8 cellular contexts compared by ENCODE assay signal in genomic region chr13:48412881-48413351, GRCh38. TPM values are rescaled to one million over a fixed set of nuclear protein-coding genes. Genes with fewer than 3 reads are reported as not detected.
DNase-seq lines count a peak whose midpoint lies in the region; ATAC-seq and TF ChIP-seq lines count a peak whose summit lies in the region.

Gene LPAR6 (minus strand): TSS chr13:48413113. CDS start chr13:48412423, 690 bp downstream.

- H3K9me3 Mint-ChIP-seq in activated CD8-positive, alpha-beta memory T cell treated with anti-CD3 and anti-CD28 coated beads, Interleukin-2, amount 10 ng/mL, durations not matched to agents 7 days and 5 days (ENCODE audit: low read depth): peaks cover 6% of the 10 kb centered on the region
- peaks cover 5% of the 10 kb centered on the region for H3K9me3 Mint-ChIP-seq in activated T-helper 17 cell treated with anti-CD3 and anti-CD28 coated beads, Interleukin-2, amount 50 U/mL, for 72 hours

- DNase-seq in activated CD8-positive, alpha-beta memory T cell treated with anti-CD3 and anti-CD28 coated beads, Interleukin-2, amount 10 ng/mL, durations not matched to agents 7 days and 5 days: peak; percentile 45
- DNase-seq in activated CD8-positive, alpha-beta memory T cell treated with anti-CD3 and anti-CD28 coated beads for 24 hours: no peak
- DNase-seq in cardiac muscle cell (ENCODE audit: low read depth in 1 of 2, low spot score in 1 of 2) (peak in 1 of 2 donors; percentile 87), osteoblast (ENCODE audit: insufficient read length, low spot score, missing footprints) (peak; percentile 45), NCI-H1436 (lab: John Stamatoyannopoulos, UW) (no peak)
- DNase-seq in stimulated activated CD4-positive, alpha-beta T cell treated with anti-CD3 and anti-CD28 coated beads, Interleukin-4, amount 100 ng/mL, for 24 hours: no peak

- TF ChIP-seq CTCF in cardiac muscle cell (IDR thresholded peaks at IDR 0.05; ENCODE audit: low read depth, low read length) (no peak), osteoblast (IDR thresholded peaks at IDR 0.05; ENCODE audit: extremely low read depth, low read depth, low read length) (no peak)

- peaks cover 7% of the 10 kb centered on the region for H3K4me1 ChIP-seq in cardiac muscle cell (ENCODE audit: low read depth)
- H3K4me1 ChIP-seq in osteoblast (ENCODE audit: insufficient read depth, low read length): peaks cover 11% of the 10 kb centered on the region

- H3K27ac Mint-ChIP-seq in activated CD8-positive, alpha-beta memory T cell treated with anti-CD3 and anti-CD28 coated beads, Interleukin-2, amount 10 ng/mL, durations not matched to agents 7 days and 5 days: peak within 1 kb of the TSS; percentile 93
- H3K27ac Mint-ChIP-seq in activated T-helper 17 cell treated with anti-CD3 and anti-CD28 coated beads, Interleukin-2, amount 50 U/mL, for 72 hours: peak within 1 kb of the TSS; percentile 97

- H2AFZ ChIP-seq in osteoblast (ENCODE audit: low read length): peak within 1 kb of the TSS; percentile 38

- H4K20me1 ChIP-seq in osteoblast (ENCODE audit: insufficient read depth, low read length): no peaks in the 10 kb centered on the region

- peaks cover 66% of the 10 kb centered on the region for H3K36me3 Mint-ChIP-seq in activated CD8-positive, alpha-beta memory T cell treated with anti-CD3 and anti-CD28 coated beads, Interleukin-2, amount 10 ng/mL, durations not matched to agents 7 days and 5 days
- H3K36me3 Mint-ChIP-seq in activated T-helper 17 cell treated with anti-CD3 and anti-CD28 coated beads, Interleukin-2, amount 50 U/mL, for 72 hours (ENCODE audit: low read depth): peaks cover 39% of the 10 kb centered on the region

- ATAC-seq in activated CD8-positive, alpha-beta memory T cell treated with anti-CD3 and anti-CD28 coated beads, Interleukin-2, amount 10 ng/mL, durations not matched to agents 7 days and 5 days: peak; percentile 50
- peak; percentile 53 for ATAC-seq in activated T-helper 17 cell treated with anti-CD3 and anti-CD28 coated beads, Interleukin-2, amount 50 U/mL, for 72 hours (replicated peaks)
- ATAC-seq in GM18519 (IDR thresholded peaks at IDR 0.05; ENCODE audit: low FRiP score, unreplicated experiment): no peak

- H3K27me3 Mint-ChIP-seq in activated CD8-positive, alpha-beta memory T cell treated with anti-CD3 and anti-CD28 coated beads, Interleukin-2, amount 10 ng/mL, durations not matched to agents 7 days and 5 days: no peaks in the 10 kb centered on the region
- H3K27me3 Mint-ChIP-seq in activated T-helper 17 cell treated with anti-CD3 and anti-CD28 coated beads, Interleukin-2, amount 50 U/mL, for 72 hours: no peaks in the 10 kb centered on the region

- peak within 1 kb of the TSS; percentile 95 for H3K4me2 ChIP-seq in osteoblast (ENCODE audit: insufficient read depth, low read length)

- H3K9me3 ChIP-seq in cardiac muscle cell (ENCODE audit: low read depth): no peaks in the 10 kb centered on the region
- H3K9me3 ChIP-seq in osteoblast (ENCODE audit: low read depth, low read length): no peaks in the 10 kb centered on the region

- H3K27me3 ChIP-seq in cardiac muscle cell (no peaks in the 10 kb centered on the region), osteoblast (ENCODE audit: insufficient read depth, low read length) (no peaks in the 10 kb centered on the region)

- peaks cover 42% of the 10 kb centered on the region for H3K4me1 Mint-ChIP-seq in activated CD8-positive, alpha-beta memory T cell treated with anti-CD3 and anti-CD28 coated beads, Interleukin-2, amount 10 ng/mL, durations not matched to agents 7 days and 5 days
- H3K4me1 Mint-ChIP-seq in activated T-helper 17 cell treated with anti-CD3 and anti-CD28 coated beads, Interleukin-2, amount 50 U/mL, for 72 hours: peaks cover 23% of the 10 kb centered on the region

- no peak within 1 kb of the TSS for H3K27ac ChIP-seq in cardiac muscle cell
- peak within 1 kb of the TSS; percentile 89 for H3K27ac ChIP-seq in osteoblast (ENCODE audit: low read depth, low read length)

- CTCF ChIA-PET in activated CD8-positive, alpha-beta memory T cell treated with anti-CD3 and anti-CD28 coated beads, Interleukin-2, amount 10 ng/mL, durations not matched to agents 7 days and 5 days (lab: Charles Lee): interaction anchor here (0.6 to 1.0 kb wide), 4 partner anchors 79 to 324 kb away, joined by 3 read pairs; no protein-coding TSS in a partner anchor

- H3K36me3 ChIP-seq in cardiac muscle cell: no peaks in the 10 kb centered on the region
- H3K36me3 ChIP-seq in osteoblast (ENCODE audit: insufficient read depth, low read length): peaks cover 5% of the 10 kb centered on the region

- peak within 1 kb of the TSS; percentile 95 for H3K4me3 Mint-ChIP-seq in activated CD8-positive, alpha-beta memory T cell treated with anti-CD3 and anti-CD28 coated beads, Interleukin-2, amount 10 ng/mL, durations not matched to agents 7 days and 5 days
- H3K4me3 Mint-ChIP-seq in activated T-helper 17 cell treated with anti-CD3 and anti-CD28 coated beads, Interleukin-2, amount 50 U/mL, for 72 hours: peak within 1 kb of the TSS; percentile 100

- H3K4me3 ChIP-seq in cardiac muscle cell (peak within 1 kb of the TSS; percentile 10), osteoblast (ENCODE audit: insufficient read depth, low read length) (peak within 1 kb of the TSS; percentile 79)

- peaks cover 36% of the 10 kb centered on the region for H3K79me2 ChIP-seq in osteoblast (ENCODE audit: insufficient read depth, low read length)

RNA-seq across cellular contexts. Expression of gene LPAR6, which starts in this region (rescaled TPM):
- 10 to 100 TPM; 32.0 to 53.0 TPM for total RNA-seq in activated CD8-positive, alpha-beta memory T cell treated with anti-CD3 and anti-CD28 coated beads, Interleukin-2, amount 10 ng/mL, durations not matched to agents 7 days and 5 days
- total RNA-seq in activated T-helper 17 cell treated with anti-CD3 and anti-CD28 coated beads, Interleukin-2, amount 50 U/mL, for 72 hours: 10 to 100 TPM; 13.9 to 35.1 TPM
- total RNA-seq in cardiac muscle cell (0.11 and 0.45 TPM in 2 replicates), osteoblast (11.9 and 14.7 TPM in 2 replicates)
- polyA plus RNA-seq in cardiac muscle cell: 1.5 and 1.9 TPM in 2 replicates

Comparison
In these comparisons a context has a peak if more than half of its experiments do, and no peak if none do; other contexts are left out.
1. DNase-seq: peak in activated CD8-positive, alpha-beta memory T cell treated with anti-CD3 and anti-CD28 coated beads, Interleukin-2, amount 10 ng/mL, durations not matched to agents 7 days and 5 days (single experiment) and osteoblast (single experiment); none in activated CD8-positive, alpha-beta memory T cell treated with anti-CD3 and anti-CD28 coated beads for 24 hours (single experiment), NCI-H1436 (single experiment) and stimulated activated CD4-positive, alpha-beta T cell treated with anti-CD3 and anti-CD28 coated beads, Interleukin-4, amount 100 ng/mL, for 24 hours (single experiment).